In genomic region chr11:69013009-69013951, GRCh38 we compare ENCODE assay signal across 9 cellular contexts. TPM values are rescaled to one million over a fixed set of nuclear protein-coding genes. Genes with fewer than 3 reads are reported as not detected.
DNase-seq lines count a peak whose midpoint lies in the region; ATAC-seq and TF ChIP-seq lines count a peak whose summit lies in the region.
"Had no signal": no experiment of that assay in that cellular context is flagged by ENCODE, and none has a peak within 500 bp of the region (broad histone marks: within the 10 kb centered on the region; RNA-seq: fewer than 3 reads in every experiment).

MRGPRF (minus strand) TSS chr11:69013246; CDS start chr11:69009901, 3,345 bp downstream.

- CTCF ChIA-PET in activated CD8-positive, alpha-beta T cell treated with anti-CD3 and anti-CD28 coated beads for 36 hours (lab: Charles Lee): no interaction called here
- CTCF ChIA-PET in activated CD8-positive, alpha-beta T cell treated with anti-CD3 and anti-CD28 coated beads, Interleukin-2, amount 10 ng/mL, durations not matched to agents 7 days and 5 days (lab: Charles Lee): no interaction called here

- 6 to 10% methylated on average over 29 to 37 of the region's 43 CpGs for WGBS in lower leg skin, 2 donors

- H3K27me3 Mint-ChIP-seq in activated CD8-positive, alpha-beta T cell treated with anti-CD3 and anti-CD28 coated beads for 36 hours: peaks cover 23% of the 10 kb centered on the region
- H3K27me3 Mint-ChIP-seq in activated CD8-positive, alpha-beta T cell treated with anti-CD3 and anti-CD28 coated beads, Interleukin-2, amount 10 ng/mL, durations not matched to agents 7 days and 5 days (ENCODE audit: low read depth): peaks cover 24% of the 10 kb centered on the region
- peaks cover 25% of the 10 kb centered on the region for H3K27me3 Mint-ChIP-seq in activated T-helper 2 cell treated with anti-CD3 and anti-CD28 coated beads, Interferon-gamma antibody, Interleukin-2, Interleukin-4, amounts not matched to agents 10 μg/mL and 5 μg/mL and 100 μg/mL, durations not matched to agents 14 hours and 24 hours and 36 hours (ENCODE audit: low read depth)

- no peak within 1 kb of the TSS for H3K27ac Mint-ChIP-seq in activated CD8-positive, alpha-beta T cell treated with anti-CD3 and anti-CD28 coated beads for 36 hours
- no peak within 1 kb of the TSS for H3K27ac Mint-ChIP-seq in activated CD8-positive, alpha-beta T cell treated with anti-CD3 and anti-CD28 coated beads, Interleukin-2, amount 10 ng/mL, durations not matched to agents 7 days and 5 days
- H3K27ac Mint-ChIP-seq in activated T-helper 2 cell treated with anti-CD3 and anti-CD28 coated beads, Interferon-gamma antibody, Interleukin-2, Interleukin-4, amounts not matched to agents 10 μg/mL and 5 μg/mL and 100 μg/mL, durations not matched to agents 14 hours and 24 hours and 36 hours: no peak within 1 kb of the TSS

- DNase-seq in activated CD8-positive, alpha-beta T cell treated with anti-CD3 and anti-CD28 coated beads for 36 hours: peak; percentile 17
- no peak for DNase-seq in activated CD8-positive, alpha-beta T cell treated with anti-CD3 and anti-CD28 coated beads, Interleukin-2, amount 10 ng/mL, durations not matched to agents 7 days and 5 days
- DNase-seq in lower leg skin (ENCODE audit: low spot score in 2 of 2): peak; percentile 80 to 98
- peak; percentile 79 for DNase-seq in upper lobe of right lung
- no peak for DNase-seq in stimulated activated CD4-positive, alpha-beta T cell treated with anti-CD3 and anti-CD28 coated beads, Interleukin-4, amount 100 ng/mL, for 1 hour
- DNase-seq in activated T-helper 2 cell treated with anti-CD3 and anti-CD28 coated beads, Interferon-gamma antibody, Interleukin-2, Interleukin-4, amounts not matched to agents 10 μg/mL and 5 μg/mL and 100 μg/mL, durations not matched to agents 14 hours and 24 hours and 36 hours (ENCODE audit: low spot score): no peak
- no peak for DNase-seq in Kasumi-1 (lab: John Stamatoyannopoulos, UW)

- peak; percentile 42 for ATAC-seq in activated CD8-positive, alpha-beta T cell treated with anti-CD3 and anti-CD28 coated beads for 36 hours
- ATAC-seq in activated CD8-positive, alpha-beta T cell treated with anti-CD3 and anti-CD28 coated beads, Interleukin-2, amount 10 ng/mL, durations not matched to agents 7 days and 5 days: no peak
- peak; percentile 35 for ATAC-seq in upper lobe of right lung

- TF ChIP-seq POLR2A in lower leg skin (IDR thresholded peaks at IDR 0.05): no peak

- H3K4me3 Mint-ChIP-seq in activated CD8-positive, alpha-beta T cell treated with anti-CD3 and anti-CD28 coated beads for 36 hours: no peak within 1 kb of the TSS
- no peak within 1 kb of the TSS for H3K4me3 Mint-ChIP-seq in activated CD8-positive, alpha-beta T cell treated with anti-CD3 and anti-CD28 coated beads, Interleukin-2, amount 10 ng/mL, durations not matched to agents 7 days and 5 days
- no peak within 1 kb of the TSS for H3K4me3 Mint-ChIP-seq in activated T-helper 2 cell treated with anti-CD3 and anti-CD28 coated beads, Interferon-gamma antibody, Interleukin-2, Interleukin-4, amounts not matched to agents 10 μg/mL and 5 μg/mL and 100 μg/mL, durations not matched to agents 14 hours and 24 hours and 36 hours (ENCODE audit: low read depth)

- intact Hi-C loops in activated CD8-positive, alpha-beta T cell treated with anti-CD3 and anti-CD28 coated beads for 36 hours (cut with micrococcal nuclease): no loop called here
- intact Hi-C loops in lower leg skin (cut with DNase I; ENCODE audit: low total_unique reads) (no loop called here), upper lobe of right lung (cut with DNase I) (no loop called here)
- intact Hi-C loops in activated T-helper 2 cell treated with anti-CD3 and anti-CD28 coated beads, Interferon-gamma antibody, Interleukin-2, Interleukin-4, amounts not matched to agents 10 μg/mL and 5 μg/mL and 100 μg/mL, durations not matched to agents 14 hours and 24 hours and 36 hours (cut with micrococcal nuclease): no loop called here

- H3K4me1 ChIP-seq in upper lobe of right lung: peaks cover 35% of the 10 kb centered on the region

- no peaks in the 10 kb centered on the region for H3K36me3 ChIP-seq in upper lobe of right lung

- H3K4me1 Mint-ChIP-seq in activated CD8-positive, alpha-beta T cell treated with anti-CD3 and anti-CD28 coated beads for 36 hours (ENCODE audit: low read depth): no peaks in the 10 kb centered on the region
- H3K4me1 Mint-ChIP-seq in activated CD8-positive, alpha-beta T cell treated with anti-CD3 and anti-CD28 coated beads, Interleukin-2, amount 10 ng/mL, durations not matched to agents 7 days and 5 days (ENCODE audit: low read depth): peaks cover 2% of the 10 kb centered on the region
- H3K4me1 Mint-ChIP-seq in activated T-helper 2 cell treated with anti-CD3 and anti-CD28 coated beads, Interferon-gamma antibody, Interleukin-2, Interleukin-4, amounts not matched to agents 10 μg/mL and 5 μg/mL and 100 μg/mL, durations not matched to agents 14 hours and 24 hours and 36 hours (ENCODE audit: low read depth): no peaks in the 10 kb centered on the region

- H3K4me3 ChIP-seq in lower leg skin (ENCODE audit: low read depth, poor library complexity, severe bottlenecking): peak within 1 kb of the TSS; percentile 14
- H3K4me3 ChIP-seq in upper lobe of right lung: peak within 1 kb of the TSS; percentile 54

- no peak for TF ChIP-seq CTCF in activated CD8-positive, alpha-beta T cell treated with anti-CD3 and anti-CD28 coated beads for 36 hours (IDR thresholded peaks at IDR 0.05)
- TF ChIP-seq CTCF in lower leg skin (IDR thresholded peaks at IDR 0.05) (no peak), upper lobe of right lung (IDR thresholded peaks at IDR 0.05) (peak; percentile 44)

- no peaks in the 10 kb centered on the region for H3K36me3 Mint-ChIP-seq in activated CD8-positive, alpha-beta T cell treated with anti-CD3 and anti-CD28 coated beads for 36 hours (ENCODE audit: low read depth)
- no peaks in the 10 kb centered on the region for H3K36me3 Mint-ChIP-seq in activated CD8-positive, alpha-beta T cell treated with anti-CD3 and anti-CD28 coated beads, Interleukin-2, amount 10 ng/mL, durations not matched to agents 7 days and 5 days (ENCODE audit: low read depth)
- H3K36me3 Mint-ChIP-seq in activated T-helper 2 cell treated with anti-CD3 and anti-CD28 coated beads, Interferon-gamma antibody, Interleukin-2, Interleukin-4, amounts not matched to agents 10 μg/mL and 5 μg/mL and 100 μg/mL, durations not matched to agents 14 hours and 24 hours and 36 hours (ENCODE audit: low read depth): no peaks in the 10 kb centered on the region

- peak within 1 kb of the TSS; percentile 19 for H3K27ac ChIP-seq in cingulate gyrus (ENCODE audit: low read depth, low read length)
- peak within 1 kb of the TSS; percentile 78 for H3K27ac ChIP-seq in upper lobe of right lung
- H3K27ac ChIP-seq: VCaP had no signal

- POLR2A ChIA-PET in activated CD8-positive, alpha-beta T cell treated with anti-CD3 and anti-CD28 coated beads for 36 hours (lab: Charles Lee): no interaction called here
- POLR2A ChIA-PET in activated CD8-positive, alpha-beta T cell treated with anti-CD3 and anti-CD28 coated beads, Interleukin-2, amount 10 ng/mL, durations not matched to agents 7 days and 5 days (lab: Charles Lee): no interaction called here

- H3K9me3 ChIP-seq in upper lobe of right lung: no peaks in the 10 kb centered on the region

- H3K27me3 ChIP-seq in upper lobe of right lung: peaks cover 31% of the 10 kb centered on the region

- no peaks in the 10 kb centered on the region for H3K9me3 Mint-ChIP-seq in activated CD8-positive, alpha-beta T cell treated with anti-CD3 and anti-CD28 coated beads for 36 hours
- H3K9me3 Mint-ChIP-seq in activated CD8-positive, alpha-beta T cell treated with anti-CD3 and anti-CD28 coated beads, Interleukin-2, amount 10 ng/mL, durations not matched to agents 7 days and 5 days (ENCODE audit: insufficient read depth): no peaks in the 10 kb centered on the region
- no peaks in the 10 kb centered on the region for H3K9me3 Mint-ChIP-seq in activated T-helper 2 cell treated with anti-CD3 and anti-CD28 coated beads, Interferon-gamma antibody, Interleukin-2, Interleukin-4, amounts not matched to agents 10 μg/mL and 5 μg/mL and 100 μg/mL, durations not matched to agents 14 hours and 24 hours and 36 hours

RNA-seq across cellular contexts. Expression of gene MRGPRF, which starts in this region (rescaled TPM):
- total RNA-seq in activated CD8-positive, alpha-beta T cell treated with anti-CD3 and anti-CD28 coated beads for 36 hours: not detected
- not detected for total RNA-seq in activated CD8-positive, alpha-beta T cell treated with anti-CD3 and anti-CD28 coated beads, Interleukin-2, amount 10 ng/mL, durations not matched to agents 7 days and 5 days
- total RNA-seq in lower leg skin (10 to 100 TPM in 2 of 4 donors, 1 to 10 TPM in 1, under 1 TPM in 1; 0.84 to 11.0 (median 7.3) TPM), upper lobe of right lung (13.2 TPM)
- total RNA-seq in activated T-helper 2 cell treated with anti-CD3 and anti-CD28 coated beads, Interferon-gamma antibody, Interleukin-2, Interleukin-4, amounts not matched to agents 10 μg/mL and 5 μg/mL and 100 μg/mL, durations not matched to agents 14 hours and 24 hours and 36 hours: not detected in 2 replicates

Comparison
In these comparisons a context has a peak if more than half of its experiments do, and no peak if none do; other contexts are left out.
1. Peak in DNase-seq and ATAC-seq in activated CD8-positive, alpha-beta T cell treated with anti-CD3 and anti-CD28 coated beads for 36 hours; RNA of the gene not detected or under 1 TPM.
2. DNase-seq: peak in lower leg skin (2 of 2) and upper lobe of right lung (single experiment); none in activated CD8-positive, alpha-beta T cell treated with anti-CD3 and anti-CD28 coated beads, Interleukin-2, amount 10 ng/mL, durations not matched to agents 7 days and 5 days (single experiment), stimulated activated CD4-positive, alpha-beta T cell treated with anti-CD3 and anti-CD28 coated beads, Interleukin-4, amount 100 ng/mL, for 1 hour (single experiment), activated T-helper 2 cell treated with anti-CD3 and anti-CD28 coated beads, Interferon-gamma antibody, Interleukin-2, Interleukin-4, amounts not matched to agents 10 μg/mL and 5 μg/mL and 100 μg/mL, durations not matched to agents 14 hours and 24 hours and 36 hours (single experiment) and Kasumi-1 (0 of 2).